1 cellular context compared by ENCODE assay signal in the genomic region with DNA sequence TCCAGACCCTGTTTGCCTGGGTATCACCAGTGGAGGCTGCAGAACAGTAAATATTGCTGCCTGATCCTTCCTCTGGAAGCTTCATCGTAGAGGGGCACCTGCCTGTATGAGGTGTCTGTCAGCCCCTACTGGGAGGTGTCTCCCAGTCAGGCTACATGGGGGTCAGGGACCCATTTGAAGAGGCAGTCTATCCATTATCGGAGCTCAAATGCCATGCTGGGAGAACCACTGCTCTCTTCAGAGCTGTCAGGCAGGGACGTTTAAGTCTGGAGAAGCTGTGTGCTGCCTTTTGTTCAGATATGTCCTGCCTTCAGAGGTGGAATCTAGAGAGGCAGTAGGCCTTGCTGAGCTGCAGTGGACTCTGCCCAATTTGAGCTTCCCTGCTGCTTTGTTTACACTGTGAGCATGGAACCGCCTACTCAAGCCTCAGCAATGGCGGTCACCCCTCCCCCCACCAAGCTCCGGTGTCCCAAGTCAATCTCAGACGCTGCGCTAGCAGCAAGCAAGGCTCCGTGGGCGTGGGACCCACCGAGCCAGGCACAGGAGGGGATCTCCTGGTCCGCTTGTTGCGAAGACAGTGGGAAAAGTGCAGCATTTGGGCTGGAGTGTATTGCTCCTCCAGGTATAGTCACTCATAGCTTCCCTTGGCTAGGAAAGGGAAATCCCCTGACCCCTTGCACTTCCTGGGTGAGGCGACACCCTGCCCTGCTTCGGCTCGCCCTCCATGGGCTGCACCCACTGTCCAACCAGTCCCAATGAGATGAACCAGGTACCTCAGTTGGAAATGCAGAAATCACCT.
A peak's percentile ranks its signal among the peaks of the same experiment; 100 is the strongest.
TF ChIP-seq lines count a peak whose summit lies in the region.
"Not testable (repeated sequence)": the region's sequence is repeated elsewhere in the genome, so short reads cannot be mapped to it uniquely, and the experiment has no call there.

No MANE protein-coding gene starts in this region.

TF ChIP-seq in HepG2, 621 proteins besides CTCF, POLR2A, EP300 and RAD21 (continued from another document and continues in another):
- TF ChIP-seq, protein P1, sequence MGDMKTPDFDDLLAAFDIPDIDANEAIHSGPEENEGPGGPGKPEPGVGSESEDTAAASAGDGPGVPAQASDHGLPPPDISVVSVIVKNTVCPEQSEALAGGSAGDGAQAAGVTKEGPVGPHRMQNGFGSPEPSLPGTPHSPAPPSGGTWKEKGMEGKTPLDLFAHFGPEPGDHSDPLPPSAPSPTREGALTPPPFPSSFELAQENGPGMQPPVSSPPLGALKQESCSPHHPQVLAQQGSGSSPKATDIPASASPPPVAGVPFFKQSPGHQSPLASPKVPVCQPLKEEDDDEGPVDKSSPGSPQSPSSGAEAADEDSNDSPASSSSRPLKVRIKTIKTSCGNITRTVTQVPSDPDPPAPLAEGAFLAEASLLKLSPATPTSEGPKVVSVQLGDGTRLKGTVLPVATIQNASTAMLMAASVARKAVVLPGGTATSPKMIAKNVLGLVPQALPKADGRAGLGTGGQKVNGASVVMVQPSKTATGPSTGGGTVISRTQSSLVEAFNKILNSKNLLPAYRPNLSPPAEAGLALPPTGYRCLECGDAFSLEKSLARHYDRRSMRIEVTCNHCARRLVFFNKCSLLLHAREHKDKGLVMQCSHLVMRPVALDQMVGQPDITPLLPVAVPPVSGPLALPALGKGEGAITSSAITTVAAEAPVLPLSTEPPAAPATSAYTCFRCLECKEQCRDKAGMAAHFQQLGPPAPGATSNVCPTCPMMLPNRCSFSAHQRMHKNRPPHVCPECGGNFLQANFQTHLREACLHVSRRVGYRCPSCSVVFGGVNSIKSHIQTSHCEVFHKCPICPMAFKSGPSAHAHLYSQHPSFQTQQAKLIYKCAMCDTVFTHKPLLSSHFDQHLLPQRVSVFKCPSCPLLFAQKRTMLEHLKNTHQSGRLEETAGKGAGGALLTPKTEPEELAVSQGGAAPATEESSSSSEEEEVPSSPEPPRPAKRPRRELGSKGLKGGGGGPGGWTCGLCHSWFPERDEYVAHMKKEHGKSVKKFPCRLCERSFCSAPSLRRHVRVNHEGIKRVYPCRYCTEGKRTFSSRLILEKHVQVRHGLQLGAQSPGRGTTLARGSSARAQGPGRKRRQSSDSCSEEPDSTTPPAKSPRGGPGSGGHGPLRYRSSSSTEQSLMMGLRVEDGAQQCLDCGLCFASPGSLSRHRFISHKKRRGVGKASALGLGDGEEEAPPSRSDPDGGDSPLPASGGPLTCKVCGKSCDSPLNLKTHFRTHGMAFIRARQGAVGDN (CRISPR knock-in tag; IDR thresholded peaks at IDR 0.05), result peak; percentile 98
- TF ChIP-seq SALL1 (CRISPR knock-in tag; IDR thresholded peaks at IDR 0.05) (peak; percentile 97), ZNF331 (CRISPR knock-in tag; IDR thresholded peaks at IDR 0.05) (peak; percentile 60), ZNF724P (CRISPR knock-in tag; IDR thresholded peaks at IDR 0.05; ENCODE audit: borderline replicate concordance) (0 out of 2 replicates have a peak, but pooled peaks have one; percentile 53), CCDC6 (CRISPR knock-in tag; IDR thresholded peaks at IDR 0.05) (peak; percentile 71), ZNF138 (CRISPR knock-in tag; IDR thresholded peaks at IDR 0.05; ENCODE audit: low read depth) (peak; percentile 85; the same call in 1 of the 2 replicates), RXRA (CRISPR knock-in tag; IDR thresholded peaks at IDR 0.05) (peak; percentile 71; the same call in 1 of the 2 replicates), SOX6 (CRISPR knock-in tag; IDR thresholded peaks at IDR 0.05) (peak; percentile 84), ZNF160 (CRISPR knock-in tag; IDR thresholded peaks at IDR 0.05) (peak; percentile 57; the same call in 1 of the 2 replicates), ZBTB7B (CRISPR knock-in tag; IDR thresholded peaks at IDR 0.05) (peak; percentile 66; the same call in 1 of the 2 replicates), FOXJ3 (CRISPR knock-in tag; IDR thresholded peaks at IDR 0.05; ENCODE audit: borderline replicate concordance) (peak; percentile 76), MEIS2 (CRISPR knock-in tag; IDR thresholded peaks at IDR 0.05) (0 out of 2 replicates have a peak, but pooled peaks have one; percentile 17), ZNF614 (CRISPR knock-in tag; IDR thresholded peaks at IDR 0.05; ENCODE audit: borderline replicate concordance) (peak; percentile 36; the same call in 1 of the 2 replicates), RFXAP (CRISPR knock-in tag; IDR thresholded peaks at IDR 0.05; ENCODE audit: borderline replicate concordance) (peak; percentile 89; the same call in 1 of the 2 replicates), PHF21A (CRISPR knock-in tag; IDR thresholded peaks at IDR 0.05) (peak; percentile 95), GATAD1 (CRISPR knock-in tag; IDR thresholded peaks at IDR 0.05) (peak; percentile 69; the same call in 1 of the 2 replicates), ZNF564 (CRISPR knock-in tag; IDR thresholded peaks at IDR 0.05) (peak; percentile 67; the same call in 1 of the 2 replicates), KLF16 (CRISPR knock-in tag; IDR thresholded peaks at IDR 0.05) (peak in 1 of 2 experiments; percentile 33; a peak in 1 of 4 replicates), HOXD1 (CRISPR knock-in tag; IDR thresholded peaks at IDR 0.05) (peak; percentile 89), NR2C2 (CRISPR knock-in tag; IDR thresholded peaks at IDR 0.05; ENCODE audit: borderline replicate concordance) (peak; percentile 60; the same call in 1 of the 2 replicates), MYC (CRISPR knock-in tag; IDR thresholded peaks at IDR 0.05; ENCODE audit: borderline replicate concordance) (peak; percentile 80; the same call in 1 of the 2 replicates), ZNF451 (CRISPR knock-in tag; IDR thresholded peaks at IDR 0.05) (0 out of 2 replicates have a peak, but pooled peaks have one; percentile 79), CBX1 (IDR thresholded peaks at IDR 0.05; ENCODE audit: low read depth) (peak; percentile 72), ASH2L (IDR thresholded peaks at IDR 0.05; ENCODE audit: insufficient read length, low read depth, low read length) (peak; percentile 81), PRMT3 (CRISPR knock-in tag; IDR thresholded peaks at IDR 0.05; ENCODE audit: borderline replicate concordance, low read depth) (peak; percentile 66; the same call in 1 of the 2 replicates), MXD4 (CRISPR knock-in tag; IDR thresholded peaks at IDR 0.05) (peak; percentile 54; the same call in 1 of the 2 replicates), HDAC2 (CRISPR knock-in tag; IDR thresholded peaks at IDR 0.05) (peak; percentile 90), BCL6 (CRISPR knock-in tag; IDR thresholded peaks at IDR 0.05) (peak; percentile 50; the same call in 1 of the 2 replicates)
- TF ChIP-seq, protein P2, sequence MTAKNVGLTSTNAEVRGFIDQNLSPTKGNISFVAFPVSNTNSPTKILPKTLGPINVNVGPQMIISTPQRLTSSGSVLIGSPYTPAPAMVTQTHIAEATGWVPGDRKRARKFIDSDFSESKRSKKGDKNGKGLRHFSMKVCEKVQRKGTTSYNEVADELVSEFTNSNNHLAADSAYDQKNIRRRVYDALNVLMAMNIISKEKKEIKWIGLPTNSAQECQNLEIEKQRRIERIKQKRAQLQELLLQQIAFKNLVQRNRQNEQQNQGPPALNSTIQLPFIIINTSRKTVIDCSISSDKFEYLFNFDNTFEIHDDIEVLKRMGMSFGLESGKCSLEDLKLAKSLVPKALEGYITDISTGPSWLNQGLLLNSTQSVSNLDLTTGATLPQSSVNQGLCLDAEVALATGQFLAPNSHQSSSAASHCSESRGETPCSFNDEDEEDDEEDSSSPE (CRISPR knock-in tag; IDR thresholded peaks at IDR 0.05), result peak; percentile 75
- TF ChIP-seq SOX6 (IDR thresholded peaks at IDR 0.05), result not testable (repeated sequence)
- TF ChIP-seq, protein P3, sequence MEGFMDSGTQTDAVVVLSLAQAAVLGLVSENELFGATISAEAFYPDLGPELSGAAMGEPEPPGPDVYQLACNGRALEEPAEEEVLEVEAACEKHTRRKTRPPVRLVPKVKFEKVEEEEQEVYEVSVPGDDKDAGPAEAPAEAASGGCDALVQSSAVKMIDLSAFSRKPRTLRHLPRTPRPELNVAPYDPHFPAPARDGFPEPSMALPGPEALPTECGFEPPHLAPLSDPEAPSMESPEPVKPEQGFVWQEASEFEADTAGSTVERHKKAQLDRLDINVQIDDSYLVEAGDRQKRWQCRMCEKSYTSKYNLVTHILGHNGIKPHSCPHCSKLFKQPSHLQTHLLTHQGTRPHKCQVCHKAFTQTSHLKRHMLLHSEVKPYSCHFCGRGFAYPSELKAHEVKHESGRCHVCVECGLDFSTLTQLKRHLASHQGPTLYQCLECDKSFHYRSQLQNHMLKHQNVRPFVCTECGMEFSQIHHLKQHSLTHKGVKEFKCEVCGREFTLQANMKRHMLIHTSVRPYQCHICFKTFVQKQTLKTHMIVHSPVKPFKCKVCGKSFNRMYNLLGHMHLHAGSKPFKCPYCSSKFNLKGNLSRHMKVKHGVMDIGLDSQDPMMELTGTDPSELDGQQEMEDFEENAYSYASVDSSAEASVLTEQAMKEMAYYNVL (CRISPR knock-in tag; IDR thresholded peaks at IDR 0.05; ENCODE audit: borderline replicate concordance), result peak; percentile 70; the same call in 1 of the 2 replicates
- TF ChIP-seq, protein P4, sequence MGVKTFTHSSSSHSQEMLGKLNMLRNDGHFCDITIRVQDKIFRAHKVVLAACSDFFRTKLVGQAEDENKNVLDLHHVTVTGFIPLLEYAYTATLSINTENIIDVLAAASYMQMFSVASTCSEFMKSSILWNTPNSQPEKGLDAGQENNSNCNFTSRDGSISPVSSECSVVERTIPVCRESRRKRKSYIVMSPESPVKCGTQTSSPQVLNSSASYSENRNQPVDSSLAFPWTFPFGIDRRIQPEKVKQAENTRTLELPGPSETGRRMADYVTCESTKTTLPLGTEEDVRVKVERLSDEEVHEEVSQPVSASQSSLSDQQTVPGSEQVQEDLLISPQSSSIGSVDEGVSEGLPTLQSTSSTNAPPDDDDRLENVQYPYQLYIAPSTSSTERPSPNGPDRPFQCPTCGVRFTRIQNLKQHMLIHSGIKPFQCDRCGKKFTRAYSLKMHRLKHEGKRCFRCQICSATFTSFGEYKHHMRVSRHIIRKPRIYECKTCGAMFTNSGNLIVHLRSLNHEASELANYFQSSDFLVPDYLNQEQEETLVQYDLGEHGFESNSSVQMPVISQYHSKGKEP (CRISPR knock-in tag; IDR thresholded peaks at IDR 0.05), result 0 out of 2 replicates have a peak, but pooled peaks have one; percentile 23
- TF ChIP-seq, protein P5, sequence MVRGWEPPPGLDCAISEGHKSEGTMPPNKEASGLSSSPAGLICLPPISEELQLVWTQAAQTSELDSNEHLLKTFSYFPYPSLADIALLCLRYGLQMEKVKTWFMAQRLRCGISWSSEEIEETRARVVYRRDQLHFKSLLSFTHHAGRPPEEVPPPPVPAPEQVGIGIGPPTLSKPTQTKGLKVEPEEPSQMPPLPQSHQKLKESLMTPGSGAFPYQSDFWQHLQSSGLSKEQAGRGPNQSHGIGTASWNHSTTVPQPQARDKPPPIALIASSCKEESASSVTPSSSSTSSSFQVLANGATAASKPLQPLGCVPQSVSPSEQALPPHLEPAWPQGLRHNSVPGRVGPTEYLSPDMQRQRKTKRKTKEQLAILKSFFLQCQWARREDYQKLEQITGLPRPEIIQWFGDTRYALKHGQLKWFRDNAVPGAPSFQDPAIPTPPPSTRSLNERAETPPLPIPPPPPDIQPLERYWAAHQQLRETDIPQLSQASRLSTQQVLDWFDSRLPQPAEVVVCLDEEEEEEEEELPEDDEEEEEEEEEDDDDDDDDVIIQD (CRISPR knock-in tag; IDR thresholded peaks at IDR 0.05; ENCODE audit: low read depth), result peak; percentile 78
- TF ChIP-seq, protein P6, sequence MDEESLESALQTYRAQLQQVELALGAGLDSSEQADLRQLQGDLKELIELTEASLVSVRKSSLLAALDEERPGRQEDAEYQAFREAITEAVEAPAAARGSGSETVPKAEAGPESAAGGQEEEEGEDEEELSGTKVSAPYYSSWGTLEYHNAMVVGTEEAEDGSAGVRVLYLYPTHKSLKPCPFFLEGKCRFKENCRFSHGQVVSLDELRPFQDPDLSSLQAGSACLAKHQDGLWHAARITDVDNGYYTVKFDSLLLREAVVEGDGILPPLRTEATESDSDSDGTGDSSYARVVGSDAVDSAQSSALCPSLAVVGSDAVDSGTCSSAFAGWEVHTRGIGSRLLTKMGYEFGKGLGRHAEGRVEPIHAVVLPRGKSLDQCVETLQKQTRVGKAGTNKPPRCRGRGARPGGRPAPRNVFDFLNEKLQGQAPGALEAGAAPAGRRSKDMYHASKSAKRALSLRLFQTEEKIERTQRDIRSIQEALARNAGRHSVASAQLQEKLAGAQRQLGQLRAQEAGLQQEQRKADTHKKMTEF (CRISPR knock-in tag; IDR thresholded peaks at IDR 0.05), result peak; percentile 78
- TF ChIP-seq, protein P7, sequence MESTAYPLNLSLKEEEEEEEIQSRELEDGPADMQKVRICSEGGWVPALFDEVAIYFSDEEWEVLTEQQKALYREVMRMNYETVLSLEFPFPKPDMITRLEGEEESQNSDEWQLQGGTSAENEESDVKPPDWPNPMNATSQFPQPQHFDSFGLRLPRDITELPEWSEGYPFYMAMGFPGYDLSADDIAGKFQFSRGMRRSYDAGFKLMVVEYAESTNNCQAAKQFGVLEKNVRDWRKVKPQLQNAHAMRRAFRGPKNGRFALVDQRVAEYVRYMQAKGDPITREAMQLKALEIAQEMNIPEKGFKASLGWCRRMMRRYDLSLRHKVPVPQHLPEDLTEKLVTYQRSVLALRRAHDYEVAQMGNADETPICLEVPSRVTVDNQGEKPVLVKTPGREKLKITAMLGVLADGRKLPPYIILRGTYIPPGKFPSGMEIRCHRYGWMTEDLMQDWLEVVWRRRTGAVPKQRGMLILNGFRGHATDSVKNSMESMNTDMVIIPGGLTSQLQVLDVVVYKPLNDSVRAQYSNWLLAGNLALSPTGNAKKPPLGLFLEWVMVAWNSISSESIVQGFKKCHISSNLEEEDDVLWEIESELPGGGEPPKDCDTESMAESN (CRISPR knock-in tag; conservative IDR thresholded peaks at IDR 0.05), result peak; percentile 85; the same call in 1 of the 2 replicates
- TF ChIP-seq, protein P8, sequence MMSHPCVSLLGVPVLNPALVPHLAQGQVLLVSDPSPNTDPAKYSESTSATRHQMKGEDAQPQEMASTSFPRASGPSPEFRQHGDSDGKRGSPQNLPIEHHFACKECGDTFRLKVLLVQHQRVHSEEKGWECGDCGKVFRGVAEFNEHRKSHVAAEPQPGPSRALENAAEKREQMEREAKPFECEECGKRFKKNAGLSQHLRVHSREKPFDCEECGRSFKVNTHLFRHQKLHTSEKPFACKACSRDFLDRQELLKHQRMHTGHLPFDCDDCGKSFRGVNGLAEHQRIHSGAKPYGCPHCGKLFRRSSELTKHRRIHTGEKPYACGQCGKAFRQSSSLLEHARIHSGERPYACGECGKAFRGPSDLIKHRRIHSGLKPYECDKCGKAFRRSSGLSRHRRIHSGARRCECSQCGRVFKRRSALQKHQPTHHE (CRISPR knock-in tag; IDR thresholded peaks at IDR 0.05; ENCODE audit: borderline replicate concordance), result 0 out of 2 replicates have a peak, but pooled peaks have one; percentile 40
- TF ChIP-seq, protein P9, sequence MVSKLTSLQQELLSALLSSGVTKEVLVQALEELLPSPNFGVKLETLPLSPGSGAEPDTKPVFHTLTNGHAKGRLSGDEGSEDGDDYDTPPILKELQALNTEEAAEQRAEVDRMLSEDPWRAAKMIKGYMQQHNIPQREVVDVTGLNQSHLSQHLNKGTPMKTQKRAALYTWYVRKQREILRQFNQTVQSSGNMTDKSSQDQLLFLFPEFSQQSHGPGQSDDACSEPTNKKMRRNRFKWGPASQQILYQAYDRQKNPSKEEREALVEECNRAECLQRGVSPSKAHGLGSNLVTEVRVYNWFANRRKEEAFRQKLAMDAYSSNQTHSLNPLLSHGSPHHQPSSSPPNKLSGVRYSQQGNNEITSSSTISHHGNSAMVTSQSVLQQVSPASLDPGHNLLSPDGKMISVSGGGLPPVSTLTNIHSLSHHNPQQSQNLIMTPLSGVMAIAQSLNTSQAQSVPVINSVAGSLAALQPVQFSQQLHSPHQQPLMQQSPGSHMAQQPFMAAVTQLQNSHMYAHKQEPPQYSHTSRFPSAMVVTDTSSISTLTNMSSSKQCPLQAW (CRISPR knock-in tag; IDR thresholded peaks at IDR 0.05), result peak; percentile 78
- TF ChIP-seq, protein P10, sequence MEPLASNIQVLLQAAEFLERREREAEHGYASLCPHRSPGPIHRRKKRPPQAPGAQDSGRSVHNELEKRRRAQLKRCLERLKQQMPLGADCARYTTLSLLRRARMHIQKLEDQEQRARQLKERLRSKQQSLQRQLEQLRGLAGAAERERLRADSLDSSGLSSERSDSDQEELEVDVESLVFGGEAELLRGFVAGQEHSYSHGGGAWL (CRISPR knock-in tag; IDR thresholded peaks at IDR 0.05), result 0 out of 2 replicates have a peak, but pooled peaks have one; percentile 36
